Comparison of ENCODE assay signal across 26 cellular contexts in genomic region chr3:146899171-146899570, GRCh38.
"Had no signal": no experiment of that assay in that cellular context is flagged by ENCODE, and none has a peak within 500 bp of the region (broad histone marks: within the 10 kb centered on the region; RNA-seq: fewer than 3 reads in every experiment).

No MANE protein-coding gene starts in this region.

- H3K27me3 ChIP-seq: brain microvascular endothelial cell, cardiac muscle cell, SJSA1 had no signal

- H3K9me3 ChIP-seq: SJSA1 had no signal

- ATAC-seq: activated T-cell treated with anti-CD3 and anti-CD28 coated beads, Interleukin-2, amount 50 U/mL, for 72 hours; Panc1; Right ventricle myocardium inferior; SK-N-SH treated with all-trans-retinoic acid at 6 μM for 48 hours; T-helper 17 cell had no signal

- H3K4me1 ChIP-seq: SJSA1 had no signal

- H3K27ac ChIP-seq: brain microvascular endothelial cell, cardiac muscle cell, SJSA1 had no signal

- FAIRE-seq: TTC549 had no signal

- H3K4me3 ChIP-seq: cardiac muscle cell, SJSA1 had no signal

- H3K36me3 ChIP-seq: brain microvascular endothelial cell, cardiac muscle cell, SJSA1 had no signal

- DNase-seq: activated CD4-positive, alpha-beta T cell treated with anti-CD3 and anti-CD28 coated beads for 48 hours; activated CD4-positive, alpha-beta T cell treated with anti-CD3 and anti-CD28 coated beads, Interleukin-2, amount 50 U/mL, for 48 hours; activated CD4-positive, CD25-positive, alpha-beta regulatory T cell treated with anti-CD3 and anti-CD28 coated beads, Interleukin-2, amount 50 U/mL, for 72 hours; activated gamma-delta T cell treated with Interleukin-2 at 50 U/mL for 16 hours; activated naive CD4-positive, alpha-beta T cell treated with anti-CD3 and anti-CD28 coated beads, Interleukin-2, amount 10 ng/mL, durations not matched to agents 7 days and 5 days; activated naive CD8-positive, alpha-beta T cell treated with anti-CD3 and anti-CD28 coated beads for 36 hours; activated T-cell treated with anti-CD3 and anti-CD28 coated beads, Interleukin-2, amount 50 U/mL, for 72 hours; brain microvascular endothelial cell; MM.1S; NCI-H1048; NCI-H146; NCI-H187 treated with DMSO at 0.1 percent for 48 hours; NCI-H2081 treated with DMSO at 0.1 percent for 48 hours; NCI-H2171; NCI-H2227 treated with DMSO at 0.1 percent for 48 hours; NCI-H526; NCI-H774; RPMI8226; T-helper 17 cell; T-helper 9 cell had no signal
